In the genomic region with DNA sequence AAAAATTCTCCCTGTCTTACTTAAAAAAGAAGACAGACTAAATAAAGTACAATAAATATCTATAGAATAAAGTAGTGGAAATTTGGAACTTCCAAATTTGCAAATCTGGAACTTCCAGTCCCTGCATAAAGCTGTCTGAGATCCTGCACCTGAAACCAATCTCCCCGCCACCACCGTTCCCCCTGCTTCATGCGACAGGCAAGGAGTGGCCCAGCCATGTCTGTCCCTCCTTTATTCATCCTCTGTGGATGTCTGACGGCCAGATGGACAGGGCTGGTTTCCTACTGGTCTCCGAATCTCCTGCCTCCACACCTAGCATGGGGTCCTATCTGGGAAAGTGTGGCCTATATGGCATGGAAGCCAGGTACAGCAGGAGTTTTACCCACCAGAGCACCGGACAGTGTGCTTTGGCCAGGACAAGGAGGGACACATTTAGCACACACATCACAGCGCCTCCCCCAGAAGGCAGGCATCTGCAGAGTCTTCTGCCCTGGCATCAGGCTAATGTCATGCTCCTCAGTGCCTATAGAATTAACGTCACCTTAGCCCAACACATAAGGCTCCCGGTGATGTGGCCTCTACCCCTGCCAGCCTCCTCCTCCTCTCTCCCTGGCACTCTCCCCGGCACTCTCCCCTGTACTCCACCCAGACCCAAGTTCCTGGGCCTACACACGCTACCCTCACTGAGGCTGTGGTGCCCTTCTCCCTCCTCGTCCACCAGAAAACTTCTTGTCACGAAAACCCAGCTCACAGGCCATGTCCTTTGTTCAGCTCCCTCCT, we compare ENCODE assay signal across 1 cellular context.
TF ChIP-seq lines count a peak whose summit lies in the region.

No MANE protein-coding gene starts in this region.

TF ChIP-seq in H1, 55 proteins besides CTCF, POLR2A, EP300 and RAD21 (continued from another document):
- TF ChIP-seq GABPA (IDR thresholded peaks at IDR 0.05; ENCODE audit: borderline replicate concordance, insufficient read depth, low read length) (no peak), KDM1A (IDR thresholded peaks at IDR 0.05; ENCODE audit: borderline replicate concordance, low read length) (no peak), SIX5 (IDR thresholded peaks at IDR 0.05; ENCODE audit: low read depth, low read length) (no peak), SAP30 (IDR thresholded peaks at IDR 0.05; ENCODE audit: insufficient read depth, insufficient replicate concordance, low read length) (no peak), HDAC6 (IDR thresholded peaks at IDR 0.05; ENCODE audit: low read depth, low read length) (no peak), JUND (IDR thresholded peaks at IDR 0.05; ENCODE audit: low read length) (no peak), BACH1 (IDR thresholded peaks at IDR 0.05; ENCODE audit: low read length) (no peak), TAF7 (optimal IDR thresholded peaks at IDR 0.05; ENCODE audit: borderline replicate concordance, low read depth, low read length) (no peak)
- TF ChIP-seq, protein P1, sequence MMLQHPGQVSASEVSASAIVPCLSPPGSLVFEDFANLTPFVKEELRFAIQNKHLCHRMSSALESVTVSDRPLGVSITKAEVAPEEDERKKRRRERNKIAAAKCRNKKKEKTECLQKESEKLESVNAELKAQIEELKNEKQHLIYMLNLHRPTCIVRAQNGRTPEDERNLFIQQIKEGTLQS (IDR thresholded peaks at IDR 0.05; ENCODE audit: insufficient read depth, low read depth, low read length), result no peak
- TF ChIP-seq, protein P2, sequence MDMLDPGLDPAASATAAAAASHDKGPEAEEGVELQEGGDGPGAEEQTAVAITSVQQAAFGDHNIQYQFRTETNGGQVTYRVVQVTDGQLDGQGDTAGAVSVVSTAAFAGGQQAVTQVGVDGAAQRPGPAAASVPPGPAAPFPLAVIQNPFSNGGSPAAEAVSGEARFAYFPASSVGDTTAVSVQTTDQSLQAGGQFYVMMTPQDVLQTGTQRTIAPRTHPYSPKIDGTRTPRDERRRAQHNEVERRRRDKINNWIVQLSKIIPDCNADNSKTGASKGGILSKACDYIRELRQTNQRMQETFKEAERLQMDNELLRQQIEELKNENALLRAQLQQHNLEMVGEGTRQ (IDR thresholded peaks at IDR 0.05; ENCODE audit: low read length), result no peak
